Comparison of ENCODE assay signal across 26 cellular contexts in genomic region chr16:78402797-78403196, GRCh38.
"Had no signal": no experiment of that assay in that cellular context is flagged by ENCODE, and none has a peak within 500 bp of the region (broad histone marks: within the 10 kb centered on the region; RNA-seq: fewer than 3 reads in every experiment).

No MANE protein-coding gene starts in this region.

- H3K27me3 ChIP-seq: colonic mucosa, dorsolateral prefrontal cortex, esophagus muscularis mucosa, esophagus squamous epithelium, foreskin keratinocyte, gastrocnemius medialis, gastroesophageal sphincter, heart left ventricle, heart right ventricle, hepatocyte had no signal

- H3K4me2 ChIP-seq: hepatocyte had no signal

- H2AFZ ChIP-seq: hepatocyte had no signal

- H3K4me3 Mint-ChIP-seq: dendritic cell treated with granulocyte-macrophage colony-stimulating factor and Interleukin-4, amounts not matched to agents 40 ng/mL and 50 ng/mL, for 4 days; effector memory CD8-positive, alpha-beta T cell; endodermal cell had no signal

- H3K27me3 Mint-ChIP-seq: dendritic cell treated with granulocyte-macrophage colony-stimulating factor and Interleukin-4, amounts not matched to agents 40 ng/mL and 50 ng/mL, for 4 days; effector memory CD8-positive, alpha-beta T cell had no signal

- H3K79me2 ChIP-seq: hepatocyte had no signal

- H3K9me3 Mint-ChIP-seq: effector memory CD8-positive, alpha-beta T cell had no signal

- H3K27ac ChIP-seq: colonic mucosa, coronary artery, dorsolateral prefrontal cortex, epithelial cell of prostate, esophagus muscularis mucosa, esophagus squamous epithelium, foreskin keratinocyte, gastrocnemius medialis, gastroesophageal sphincter, heart left ventricle, heart right ventricle, hepatocyte had no signal

- H3K4me1 ChIP-seq: colonic mucosa, esophagus muscularis mucosa, esophagus squamous epithelium, foreskin keratinocyte, gastrocnemius medialis, heart right ventricle had no signal

- H3K27ac Mint-ChIP-seq: dendritic cell treated with granulocyte-macrophage colony-stimulating factor and Interleukin-4, amounts not matched to agents 40 ng/mL and 50 ng/mL, for 4 days; effector memory CD8-positive, alpha-beta T cell; endodermal cell had no signal

- H3K4me1 Mint-ChIP-seq: endodermal cell had no signal

- H3K9me3 ChIP-seq: colonic mucosa, esophagus muscularis mucosa, esophagus squamous epithelium, gastrocnemius medialis, gastroesophageal sphincter had no signal

- DNase-seq: colonic mucosa; cortex of kidney; dermis blood vessel endothelial cell; dorsolateral prefrontal cortex; effector CD4-positive, alpha-beta T cell; effector CD8-positive, alpha-beta T cell; effector memory CD4-positive, alpha-beta T cell; effector memory CD8-positive, alpha-beta T cell; endodermal cell; erythroblast; esophagus squamous epithelium; foreskin fibroblast; foreskin keratinocyte; foreskin melanocyte; gastrocnemius medialis; glutamatergic neuron; head of caudate nucleus; heart left ventricle; heart right ventricle had no signal

- H3K36me3 ChIP-seq: colonic mucosa, esophagus muscularis mucosa, esophagus squamous epithelium, gastrocnemius medialis, gastroesophageal sphincter, heart left ventricle, heart right ventricle had no signal

- ATAC-seq: effector memory CD8-positive, alpha-beta T cell; esophagus mucosa; foreskin keratinocyte; gastrocnemius medialis; gastroesophageal sphincter; heart left ventricle; heart right ventricle had no signal

- H3K4me3 ChIP-seq: colonic mucosa, coronary artery, dorsolateral prefrontal cortex, esophagus muscularis mucosa, esophagus squamous epithelium, gastrocnemius medialis, gastroesophageal sphincter, heart left ventricle, heart right ventricle, hepatocyte had no signal
